2 cellular contexts compared by ENCODE assay signal in genomic region chr6:142893088-142893487, GRCh38.
TF ChIP-seq lines count a peak whose summit lies in the region.

No MANE protein-coding gene starts in this region.

TF ChIP-seq in A549, 52 proteins besides CTCF, POLR2A, EP300 and RAD21:
- TF ChIP-seq CEBPB (IDR thresholded peaks at IDR 0.05) (no peak), ZSCAN20 (CRISPR knock-in tag; IDR thresholded peaks at IDR 0.05) (no peak), RCOR1 (IDR thresholded peaks at IDR 0.05; ENCODE audit: low read depth, low read length) (no peak), NR3C1 (IDR thresholded peaks at IDR 0.05) (no peak), GATA3 (IDR thresholded peaks at IDR 0.05; ENCODE audit: borderline replicate concordance) (no peak), RARB (CRISPR knock-in tag; IDR thresholded peaks at IDR 0.05) (no peak), JUNB (IDR thresholded peaks at IDR 0.05) (no peak), HEYL (CRISPR knock-in tag; IDR thresholded peaks at IDR 0.05) (no peak), NPAS2 (CRISPR knock-in tag; IDR thresholded peaks at IDR 0.05; ENCODE audit: borderline replicate concordance) (no peak), MAZ (IDR thresholded peaks at IDR 0.05; ENCODE audit: borderline replicate concordance, low read depth, low read length) (no peak), JUN (IDR thresholded peaks at IDR 0.05) (no peak), EHF (CRISPR knock-in tag; IDR thresholded peaks at IDR 0.05) (no peak), CHD2 (IDR thresholded peaks at IDR 0.05; ENCODE audit: low read length, partially characterized antibody) (no peak)
- TF ChIP-seq, protein P1, sequence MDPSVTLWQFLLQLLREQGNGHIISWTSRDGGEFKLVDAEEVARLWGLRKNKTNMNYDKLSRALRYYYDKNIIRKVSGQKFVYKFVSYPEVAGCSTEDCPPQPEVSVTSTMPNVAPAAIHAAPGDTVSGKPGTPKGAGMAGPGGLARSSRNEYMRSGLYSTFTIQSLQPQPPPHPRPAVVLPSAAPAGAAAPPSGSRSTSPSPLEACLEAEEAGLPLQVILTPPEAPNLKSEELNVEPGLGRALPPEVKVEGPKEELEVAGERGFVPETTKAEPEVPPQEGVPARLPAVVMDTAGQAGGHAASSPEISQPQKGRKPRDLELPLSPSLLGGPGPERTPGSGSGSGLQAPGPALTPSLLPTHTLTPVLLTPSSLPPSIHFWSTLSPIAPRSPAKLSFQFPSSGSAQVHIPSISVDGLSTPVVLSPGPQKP (IDR thresholded peaks at IDR 0.05; ENCODE audit: low read depth, low read length) = no peak
- TF ChIP-seq, protein P2, sequence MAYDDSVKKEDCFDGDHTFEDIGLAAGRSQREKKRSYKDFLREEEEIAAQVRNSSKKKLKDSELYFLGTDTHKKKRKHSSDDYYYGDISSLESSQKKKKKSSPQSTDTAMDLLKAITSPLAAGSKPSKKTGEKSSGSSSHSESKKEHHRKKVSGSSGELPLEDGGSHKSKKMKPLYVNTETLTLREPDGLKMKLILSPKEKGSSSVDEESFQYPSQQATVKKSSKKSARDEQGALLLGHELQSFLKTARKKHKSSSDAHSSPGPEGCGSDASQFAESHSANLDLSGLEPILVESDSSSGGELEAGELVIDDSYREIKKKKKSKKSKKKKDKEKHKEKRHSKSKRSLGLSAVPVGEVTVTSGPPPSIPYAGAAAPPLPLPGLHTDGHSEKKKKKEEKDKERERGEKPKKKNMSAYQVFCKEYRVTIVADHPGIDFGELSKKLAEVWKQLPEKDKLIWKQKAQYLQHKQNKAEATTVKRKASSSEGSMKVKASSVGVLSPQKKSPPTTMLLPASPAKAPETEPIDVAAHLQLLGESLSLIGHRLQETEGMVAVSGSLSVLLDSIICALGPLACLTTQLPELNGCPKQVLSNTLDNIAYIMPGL (CRISPR knock-in tag; IDR thresholded peaks at IDR 0.05; ENCODE audit: borderline replicate concordance) = no peak

TF ChIP-seq in K562, 482 proteins besides CTCF, POLR2A, EP300 and RAD21:
- TF ChIP-seq, protein P3, sequence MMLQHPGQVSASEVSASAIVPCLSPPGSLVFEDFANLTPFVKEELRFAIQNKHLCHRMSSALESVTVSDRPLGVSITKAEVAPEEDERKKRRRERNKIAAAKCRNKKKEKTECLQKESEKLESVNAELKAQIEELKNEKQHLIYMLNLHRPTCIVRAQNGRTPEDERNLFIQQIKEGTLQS (IDR thresholded peaks at IDR 0.05) = 0 out of 2 replicates have a peak, but pooled peaks have one; percentile 9
- TF ChIP-seq, protein P3 (CRISPR knock-in tag; conservative IDR thresholded peaks at IDR 0.05) = no peak
- no peak for TF ChIP-seq NR4A1 (CRISPR knock-in tag; IDR thresholded peaks at IDR 0.05)
- no peak for TF ChIP-seq NR4A1 (tag; IDR thresholded peaks at IDR 0.05)
- no peak for TF ChIP-seq ARID2 (IDR thresholded peaks at IDR 0.05)
- TF ChIP-seq CEBPG (CRISPR knock-in tag; IDR thresholded peaks at IDR 0.05) = no peak
- TF ChIP-seq CEBPG (tag; conservative IDR thresholded peaks at IDR 0.05 in 1 of 2, IDR thresholded peaks at IDR 0.05 in 1 of 2) = 0 out of 4 replicates have a peak, but pooled peaks of 1 of the 2 experiments have one; percentile 28
